1 cellular context compared by ENCODE assay signal in genomic region chr1:230167419-230167852, GRCh38.
A peak's percentile ranks its signal among the peaks of the same experiment; 100 is the strongest.
TF ChIP-seq lines count a peak whose summit lies in the region.

No MANE protein-coding gene starts in this region.

TF ChIP-seq in HepG2, 621 proteins besides CTCF, POLR2A, EP300 and RAD21 (continued from another document):
- TF ChIP-seq ZNF687 (CRISPR knock-in tag; IDR thresholded peaks at IDR 0.05): peak; percentile 35; the same call in 1 of the 2 replicates
- 0 out of 2 replicates have a peak, but pooled peaks have one; percentile 51 for TF ChIP-seq CENPT (CRISPR knock-in tag; IDR thresholded peaks at IDR 0.05; ENCODE audit: low read depth)
- 0 out of 2 replicates have a peak, but pooled peaks have one; percentile 17 for TF ChIP-seq SALL1 (CRISPR knock-in tag; IDR thresholded peaks at IDR 0.05)
- TF ChIP-seq POGZ (CRISPR knock-in tag; IDR thresholded peaks at IDR 0.05): peak; percentile 37; the same call in 1 of the 2 replicates
- TF ChIP-seq ZMYM2 (CRISPR knock-in tag; IDR thresholded peaks at IDR 0.05): peak; percentile 46; the same call in 1 of the 2 replicates
- TF ChIP-seq ZNF83 (CRISPR knock-in tag; IDR thresholded peaks at IDR 0.05; ENCODE audit: borderline replicate concordance): no peak
- 0 out of 2 replicates have a peak, but pooled peaks have one; percentile 51 for TF ChIP-seq ZHX1 (CRISPR knock-in tag; IDR thresholded peaks at IDR 0.05; ENCODE audit: low read depth)
- TF ChIP-seq ZNF576 (CRISPR knock-in tag; IDR thresholded peaks at IDR 0.05): no peak
- TF ChIP-seq ZNF7 (CRISPR knock-in tag; IDR thresholded peaks at IDR 0.05): no peak
- peak; percentile 18; the same call in 1 of the 2 replicates for TF ChIP-seq HDAC2 (CRISPR knock-in tag; IDR thresholded peaks at IDR 0.05)
- no peak for TF ChIP-seq SOX6 (IDR thresholded peaks at IDR 0.05)
- no peak for TF ChIP-seq SOX6 (CRISPR knock-in tag; IDR thresholded peaks at IDR 0.05)
- peak; percentile 28 for TF ChIP-seq XRCC5 (optimal IDR thresholded peaks at IDR 0.05; ENCODE audit: low read length)
- TF ChIP-seq SETDB1 (CRISPR knock-in tag; IDR thresholded peaks at IDR 0.05; ENCODE audit: borderline replicate concordance): peak; percentile 91; the same call in 1 of the 2 replicates
- no peak for TF ChIP-seq POLR2AphosphoS5 (IDR thresholded peaks at IDR 0.05; ENCODE audit: low read depth, low read length)
- TF ChIP-seq MYNN (CRISPR knock-in tag; IDR thresholded peaks at IDR 0.05; ENCODE audit: low read depth): no peak
